Comparison of ENCODE assay signal across 8 cellular contexts in genomic region chr10:102673961-102674511, GRCh38. TPM values are rescaled to one million over a fixed set of nuclear protein-coding genes. Genes with fewer than 3 reads are reported as not detected.
DNase-seq lines count a peak whose midpoint lies in the region; ATAC-seq and TF ChIP-seq lines count a peak whose summit lies in the region.

No MANE protein-coding gene starts in this region.

- H3K79me2 ChIP-seq in mammary epithelial cell (ENCODE audit: insufficient read depth, low read length): no peaks in the 10 kb centered on the region

- no TSS peak for BruUV-seq in mammary epithelial cell (replicated peaks; lab: Mats Ljungman, UMichigan)

- ATAC-seq in HG02798 (IDR thresholded peaks at IDR 0.05; ENCODE audit: poor library complexity, unreplicated experiment) (peak; percentile 42), GM21381 (IDR thresholded peaks at IDR 0.05; ENCODE audit: unreplicated experiment) (no peak), HG03045 (IDR thresholded peaks at IDR 0.05; ENCODE audit: unreplicated experiment) (no peak)

- H3K27ac ChIP-seq in WERI-Rb-1 (peak overlapping the region; percentile 80), mammary epithelial cell (ENCODE audit: insufficient read depth, low read depth, low read length) (peak overlapping the region; percentile 35)

- H3K36me3 ChIP-seq in WERI-Rb-1 (no peaks in the 10 kb centered on the region; the same call in 1 of the 2 replicates), mammary epithelial cell (ENCODE audit: insufficient read depth, low read length) (no peaks in the 10 kb centered on the region), skeletal muscle satellite cell (ENCODE audit: insufficient read depth, low read length) (no peaks in the 10 kb centered on the region)

- CTCF ChIA-PET in mammary epithelial cell (lab: Charles Lee; ENCODE audit: low non-redundant PET): no interaction called here

- TF ChIP-seq CTCF in WERI-Rb-1 (IDR thresholded peaks at IDR 0.05; ENCODE audit: low read depth, low read length) (no peak), mammary epithelial cell (conservative IDR thresholded peaks at IDR 0.05 in 1 of 2, IDR thresholded peaks at IDR 0.05 in 1 of 2; ENCODE audit: extremely low read depth in 1 of 2, insufficient read depth in 1 of 2, low read depth in 1 of 2, low read length in 2 of 2) (no peak)

- H4K20me1 ChIP-seq in mammary epithelial cell (ENCODE audit: insufficient read depth, low read length): no peaks in the 10 kb centered on the region

- H3K9ac ChIP-seq in mammary epithelial cell (ENCODE audit: insufficient read depth, low read length) (peak overlapping the region; percentile 40), skeletal muscle satellite cell (ENCODE audit: low read depth, low read length) (peak overlapping the region; percentile 75)

- H3K27me3 ChIP-seq in WERI-Rb-1 (ENCODE audit: insufficient read depth, low read depth, severe bottlenecking): no peaks in the 10 kb centered on the region
- H3K27me3 ChIP-seq in mammary epithelial cell (ENCODE audit: insufficient read depth, low read length): no peaks in the 10 kb centered on the region
- no peaks in the 10 kb centered on the region for H3K27me3 ChIP-seq in skeletal muscle satellite cell (ENCODE audit: control insufficient read depth, insufficient read depth, low read length)

- H2AFZ ChIP-seq in mammary epithelial cell (ENCODE audit: low read depth, low read length): peak overlapping the region; percentile 96

- H3K4me1 ChIP-seq in mammary epithelial cell (ENCODE audit: insufficient read depth, low read length) (peaks cover 47% of the 10 kb centered on the region), skeletal muscle satellite cell (ENCODE audit: control insufficient read depth, insufficient read depth, low read length) (peaks cover 78% of the 10 kb centered on the region)

- H3K9me3 ChIP-seq in WERI-Rb-1 (ENCODE audit: severe bottlenecking): no peaks in the 10 kb centered on the region
- no peaks in the 10 kb centered on the region for H3K9me3 ChIP-seq in mammary epithelial cell (replicated peaks; ENCODE audit: insufficient read depth, low read length)
- H3K9me3 ChIP-seq in skeletal muscle satellite cell (replicated peaks; ENCODE audit: low read length): no peaks in the 10 kb centered on the region

- in situ Hi-C loops in mammary epithelial cell (cut with MboI; ENCODE audit: low sequenced_read_pairs in 2 of 2): no loop called here

- 8% methylated on average over 11 of the region's 18 CpGs for WGBS in mammary epithelial cell (ENCODE audit: low coverage, missing lambda C conversion rate)

- DNase-seq in AG08396 (ENCODE audit: low spot score): peak; percentile 77
- peak; percentile 60 for DNase-seq in WERI-Rb-1
- peak; percentile 86 for DNase-seq in mammary epithelial cell
- DNase-seq in iris pigment epithelial cell (ENCODE audit: low read depth): peak; percentile 84

- H3K4me3 ChIP-seq in WERI-Rb-1 (ENCODE audit: low read depth, low read length) (peak overlapping the region; percentile 17), mammary epithelial cell (replicated peaks in 1 of 3; ENCODE audit: insufficient read depth in 1 of 3, low read depth in 2 of 3, low read length in 3 of 3) (peak overlapping the region in 2 of 3 experiments; percentile 9 to 23), skeletal muscle satellite cell (ENCODE audit: low read length) (peak overlapping the region; percentile 58)

- H3K4me2 ChIP-seq in mammary epithelial cell (ENCODE audit: insufficient read depth, low read depth, low read length): peak overlapping the region; percentile 79
- H3K4me2 ChIP-seq in skeletal muscle satellite cell (ENCODE audit: low read length): peak overlapping the region; percentile 81

- intact Hi-C loops in mammary epithelial cell (cut with micrococcal nuclease): loop anchor here (2.0 kb wide), 1 partner anchor 27 kb away; no protein-coding TSS in a partner anchor

- dilution Hi-C loops in mammary epithelial cell (cut with HindIII; ENCODE audit: low sequenced_read_pairs): no loop called here

RNA-seq across cellular contexts. Expression of gene TRIM8, which starts 29.8 kb away (rescaled TPM):
- total RNA-seq in mammary epithelial cell: 10 to 100 TPM; 36.8 to 87.0 TPM
- 61.1 TPM for polyA plus RNA-seq in mammary epithelial cell
- polyA minus RNA-seq in mammary epithelial cell: 82.4 TPM
- total RNA-seq in skeletal muscle satellite cell (2012; rRNA removed): 62.9 and 69.2 TPM in 2 replicates

RNA-seq across cellular contexts. Expression of gene ARL3, which starts 40.2 kb away (rescaled TPM):
- 1 to 10 TPM; 2.3 to 8.7 TPM for total RNA-seq in mammary epithelial cell
- polyA plus RNA-seq in mammary epithelial cell: 7.8 TPM
- polyA minus RNA-seq in mammary epithelial cell: 0.83 TPM
- total RNA-seq in skeletal muscle satellite cell (2012; rRNA removed): 4.8 and 6.1 TPM in 2 replicates

RNA-seq across cellular contexts. Expression of gene SFXN2, which starts 40.4 kb away (rescaled TPM):
- total RNA-seq in mammary epithelial cell: 10 to 100 TPM in 1 of 2 donors, under 1 TPM in 1; 0.83 to 10.9 TPM
- polyA plus RNA-seq in mammary epithelial cell: 10.2 TPM
- 8.5 TPM for polyA minus RNA-seq in mammary epithelial cell
- 4.4 and 4.6 TPM in 2 replicates for total RNA-seq in skeletal muscle satellite cell (2012; rRNA removed)
